ENCODE assay signal across 16 cellular contexts in the genomic region with DNA sequence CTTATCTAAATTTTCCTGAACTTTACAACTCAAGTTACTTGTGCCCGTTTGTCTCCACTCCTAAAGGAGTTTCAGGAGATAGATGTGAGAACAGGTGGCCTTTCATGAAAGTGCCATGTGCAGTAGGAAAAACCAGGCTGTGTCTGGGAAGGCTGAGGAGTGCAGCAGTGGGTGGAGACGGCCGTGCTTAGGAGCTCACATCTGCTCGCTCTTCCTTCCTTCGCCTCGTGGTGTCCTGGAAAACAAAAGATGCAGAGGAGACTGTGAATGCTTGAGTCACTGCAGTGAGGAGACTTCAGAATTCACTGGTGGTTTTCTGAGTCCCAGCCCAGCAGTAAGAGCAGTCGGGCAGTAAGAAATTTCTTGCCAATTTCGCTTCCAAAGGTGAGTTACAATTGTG.
A peak's percentile ranks its signal among the peaks of the same experiment; 100 is the strongest.
DNase-seq lines count a peak whose midpoint lies in the region; ATAC-seq and TF ChIP-seq lines count a peak whose summit lies in the region.
"Had no signal": no experiment of that assay in that cellular context is flagged by ENCODE, and none has a peak within 500 bp of the region (broad histone marks: within the 10 kb centered on the region; RNA-seq: fewer than 3 reads in every experiment).

No MANE protein-coding gene starts in this region.

- peaks cover 48% of the 10 kb centered on the region for H3K79me1 ChIP-seq in mesenchymal stem cell (replicated peaks; ENCODE audit: low read length, poor library complexity, severe bottlenecking)

- H2BK15ac ChIP-seq in mesenchymal stem cell (ENCODE audit: low read depth, poor library complexity, severe bottlenecking) = no peak overlapping the region

- no peaks in the 10 kb centered on the region for H3K36me3 Mint-ChIP-seq in activated T-helper 17 cell treated with anti-CD3 and anti-CD28 coated beads, Interleukin-2, amount 50 U/mL, for 72 hours (ENCODE audit: low read depth)
- H3K36me3 Mint-ChIP-seq: activated CD8-positive, alpha-beta memory T cell treated with anti-CD3 and anti-CD28 coated beads, Interleukin-2, amount 10 ng/mL, durations not matched to agents 7 days and 5 days; activated naive CD8-positive, alpha-beta T cell treated with anti-CD3 and anti-CD28 coated beads for 36 hours had no signal

- TF ChIP-seq CTCF in AG09309 (IDR thresholded peaks at IDR 0.05; ENCODE audit: control insufficient read depth, insufficient read depth, low read depth, low read length, missing control alignments) = peak; percentile 8

- no peaks in the 10 kb centered on the region for H3K4me1 Mint-ChIP-seq in activated T-helper 17 cell treated with anti-CD3 and anti-CD28 coated beads, Interleukin-2, amount 50 U/mL, for 72 hours
- H3K4me1 Mint-ChIP-seq: activated CD8-positive, alpha-beta memory T cell treated with anti-CD3 and anti-CD28 coated beads, Interleukin-2, amount 10 ng/mL, durations not matched to agents 7 days and 5 days; activated naive CD8-positive, alpha-beta T cell treated with anti-CD3 and anti-CD28 coated beads for 36 hours had no signal

- peaks cover 16% of the 10 kb centered on the region for H3K27me3 Mint-ChIP-seq in activated T-helper 17 cell treated with anti-CD3 and anti-CD28 coated beads, Interleukin-2, amount 50 U/mL, for 72 hours

- DNase-seq in AG09309 (ENCODE audit: low read depth) (no peak), dermis blood vessel endothelial cell (peak; percentile 78), mesenchymal stem cell (peak; percentile 87), T1000 (lab: John Stamatoyannopoulos, UW) (no peak), DMS153 (lab: John Stamatoyannopoulos, UW) (no peak)
- DNase-seq: activated CD8-positive, alpha-beta memory T cell treated with anti-CD3 and anti-CD28 coated beads, Interleukin-2, amount 10 ng/mL, durations not matched to agents 7 days and 5 days; activated naive CD8-positive, alpha-beta T cell treated with anti-CD3 and anti-CD28 coated beads for 36 hours; head of caudate nucleus; HFFc6; midbrain; NCI-H146; retina had no signal

- H3K27ac Mint-ChIP-seq in activated T-helper 17 cell treated with anti-CD3 and anti-CD28 coated beads, Interleukin-2, amount 50 U/mL, for 72 hours = no peak overlapping the region
- H3K27ac Mint-ChIP-seq: activated CD8-positive, alpha-beta memory T cell treated with anti-CD3 and anti-CD28 coated beads, Interleukin-2, amount 10 ng/mL, durations not matched to agents 7 days and 5 days; activated naive CD8-positive, alpha-beta T cell treated with anti-CD3 and anti-CD28 coated beads for 36 hours; HFFc6; stimulated activated naive CD8-positive, alpha-beta T cell treated with anti-CD3 and anti-CD28 coated beads, Interleukin-15, Interleukin-2, amounts not matched to agents 100 ng/mL and 50 ng/mL, for 24 hours had no signal

- no peak overlapping the region for H2BK12ac ChIP-seq in mesenchymal stem cell (ENCODE audit: low read length in 2 of 2)

- no peak overlapping the region for H3K4me2 ChIP-seq in mesenchymal stem cell (ENCODE audit: low read length, poor library complexity, severe bottlenecking)

- H3K23ac ChIP-seq in mesenchymal stem cell (ENCODE audit: low read length in 2 of 2) = no peak overlapping the region

- no peak overlapping the region for H3K4me3 Mint-ChIP-seq in activated T-helper 17 cell treated with anti-CD3 and anti-CD28 coated beads, Interleukin-2, amount 50 U/mL, for 72 hours
- H3K4me3 Mint-ChIP-seq: activated CD8-positive, alpha-beta memory T cell treated with anti-CD3 and anti-CD28 coated beads, Interleukin-2, amount 10 ng/mL, durations not matched to agents 7 days and 5 days; activated naive CD8-positive, alpha-beta T cell treated with anti-CD3 and anti-CD28 coated beads for 36 hours; HFFc6; stimulated activated naive CD8-positive, alpha-beta T cell treated with anti-CD3 and anti-CD28 coated beads, Interleukin-15, Interleukin-2, amounts not matched to agents 100 ng/mL and 50 ng/mL, for 24 hours had no signal

- no peak overlapping the region for H2BK120ac ChIP-seq in mesenchymal stem cell (ENCODE audit: low read depth, low read length)

- H3K9me3 ChIP-seq in HUES64 (ENCODE audit: insufficient read depth, low read depth, low read length) (no peaks in the 10 kb centered on the region), mesenchymal stem cell (ENCODE audit: control insufficient read depth, low read length) (no peaks in the 10 kb centered on the region)

- ATAC-seq in activated T-helper 17 cell treated with anti-CD3 and anti-CD28 coated beads, Interleukin-2, amount 50 U/mL, for 72 hours (replicated peaks) = no peak
- no peak for ATAC-seq in HG03378 (IDR thresholded peaks at IDR 0.05; ENCODE audit: unreplicated experiment)
- ATAC-seq: activated CD8-positive, alpha-beta memory T cell treated with anti-CD3 and anti-CD28 coated beads, Interleukin-2, amount 10 ng/mL, durations not matched to agents 7 days and 5 days had no signal

- H3K4me1 ChIP-seq in HUES64 (ENCODE audit: insufficient read depth, low read length) (peaks cover 25% of the 10 kb centered on the region), mesenchymal stem cell (ENCODE audit: control insufficient read depth, insufficient read depth, low read depth, low read length) (peaks cover 18% of the 10 kb centered on the region)

- H3K9me3 Mint-ChIP-seq in activated T-helper 17 cell treated with anti-CD3 and anti-CD28 coated beads, Interleukin-2, amount 50 U/mL, for 72 hours = no peaks in the 10 kb centered on the region
- H3K9me3 Mint-ChIP-seq: activated naive CD8-positive, alpha-beta T cell treated with anti-CD3 and anti-CD28 coated beads for 36 hours; HFFc6; stimulated activated naive CD8-positive, alpha-beta T cell treated with anti-CD3 and anti-CD28 coated beads, Interleukin-15, Interleukin-2, amounts not matched to agents 100 ng/mL and 50 ng/mL, for 24 hours had no signal

- WGBS in HUES64 = 63% methylated on average over 8 of the region's 8 CpGs
- 26% methylated on average over 8 of the region's 8 CpGs for whole genome bisulfite sequencing in mesenchymal stem cell

- H2AFZ ChIP-seq in mesenchymal stem cell (ENCODE audit: low read depth, low read length) = no peak overlapping the region

- H3K27me3 ChIP-seq in HUES64 (ENCODE audit: insufficient read depth, low read length) (no peaks in the 10 kb centered on the region), mesenchymal stem cell (ENCODE audit: control insufficient read depth in 1 of 2, insufficient read depth in 1 of 2, low read length in 2 of 2) (no peaks in the 10 kb centered on the region)

- no peaks in the 10 kb centered on the region for H3K36me3 ChIP-seq in HUES64 (ENCODE audit: insufficient read depth, low read length)
- H3K36me3 ChIP-seq in mesenchymal stem cell (ENCODE audit: control insufficient read depth in 1 of 2, insufficient read depth in 2 of 2, low read depth in 1 of 2, low read length in 2 of 2) = peaks cover 0 to 20% of the 10 kb centered on the region in 2 experiments

- no peak overlapping the region for H2AK5ac ChIP-seq in mesenchymal stem cell (ENCODE audit: low read length, severe bottlenecking)

- H3K14ac ChIP-seq in mesenchymal stem cell (ENCODE audit: low read length in 2 of 2) = no peak overlapping the region

- no peak overlapping the region for H3K9ac ChIP-seq in HUES64 (ENCODE audit: low read depth, low read length)
- H3K9ac ChIP-seq in mesenchymal stem cell (ENCODE audit: low read length) = no peak overlapping the region

- no peak overlapping the region for H4K91ac ChIP-seq in mesenchymal stem cell (ENCODE audit: low read length)

- H3K27ac ChIP-seq in HUES64 (ENCODE audit: low read depth, low read length) (peak overlapping the region; percentile 29; the same call in 1 of the 2 replicates), mesenchymal stem cell (ENCODE audit: low read length, poor library complexity, severe bottlenecking) (no peak overlapping the region)

- no peak overlapping the region for H3K4me3 ChIP-seq in AG09309 (ENCODE audit: control insufficient read depth, low read depth, low read length)
- H3K4me3 ChIP-seq in HUES64 (ENCODE audit: low read length) = no peak overlapping the region
- no peak overlapping the region for H3K4me3 ChIP-seq in mesenchymal stem cell (ENCODE audit: insufficient read depth in 1 of 2, low read depth in 1 of 2, low read length in 2 of 2)

- H2BK5ac ChIP-seq in mesenchymal stem cell (ENCODE audit: low read depth, low read length, poor library complexity, severe bottlenecking) = no peak overlapping the region

- no peak overlapping the region for H3K4ac ChIP-seq in mesenchymal stem cell (ENCODE audit: low read depth in 1 of 2, low read length in 2 of 2)

- no peak overlapping the region for H3K18ac ChIP-seq in mesenchymal stem cell (ENCODE audit: low read depth in 1 of 2, low read length in 2 of 2)

- no peak overlapping the region for H4K8ac ChIP-seq in mesenchymal stem cell (ENCODE audit: low read length)

Comparison
In these comparisons a context has a peak if more than half of its experiments do, and no peak if none do; other contexts are left out.
1. DNase-seq: peak in dermis blood vessel endothelial cell (single experiment) and mesenchymal stem cell (single experiment); none in AG09309 (single experiment), T1000 (single experiment) and DMS153 (single experiment).